Comparison of ENCODE assay signal across 1 cellular context in the genomic region with DNA sequence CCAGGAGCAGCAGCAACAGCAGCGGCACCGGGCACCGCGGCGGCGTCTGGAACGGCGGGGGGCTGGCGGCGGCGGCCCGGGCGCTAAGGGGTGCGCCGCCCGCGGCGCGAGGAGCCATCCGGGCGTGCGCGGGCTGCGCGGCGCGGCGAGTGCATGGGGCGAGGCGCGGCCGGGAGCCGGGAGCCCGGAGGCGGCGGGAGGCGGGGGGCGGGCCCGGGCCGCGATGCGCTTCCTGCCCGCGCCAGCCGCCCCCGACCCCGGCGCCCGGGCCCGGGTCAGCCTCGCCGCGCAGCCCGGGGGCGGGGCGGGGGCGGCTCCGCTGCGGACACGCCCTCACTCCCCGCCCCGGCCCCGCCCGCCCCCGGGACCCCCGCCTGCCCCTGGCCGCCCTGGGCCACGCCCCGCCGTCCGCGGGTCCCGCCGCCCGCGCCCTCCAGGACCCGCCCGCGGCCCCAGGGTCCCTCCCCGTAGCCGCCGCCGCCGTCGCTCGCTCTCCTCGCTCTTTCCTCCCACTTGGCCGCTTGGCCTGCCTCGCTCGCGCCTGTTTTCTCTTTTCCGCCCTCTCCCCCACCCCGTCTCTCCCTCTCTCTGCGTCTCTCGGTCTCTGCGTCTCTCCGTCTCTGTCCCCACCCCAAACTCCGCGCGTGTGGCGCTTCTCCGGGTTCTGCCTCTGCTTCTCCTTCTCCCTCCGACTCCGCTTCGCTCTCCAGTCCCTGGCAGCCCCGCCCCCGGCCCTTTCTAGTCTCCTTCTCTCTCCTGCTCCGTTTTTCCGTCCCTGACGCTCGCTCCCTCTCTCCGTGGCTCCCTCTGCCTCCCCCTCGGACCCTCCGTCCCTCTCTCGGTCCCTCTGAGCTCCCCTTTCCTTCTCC.
TF ChIP-seq lines count a peak whose summit lies in the region.

A gene with protein sequence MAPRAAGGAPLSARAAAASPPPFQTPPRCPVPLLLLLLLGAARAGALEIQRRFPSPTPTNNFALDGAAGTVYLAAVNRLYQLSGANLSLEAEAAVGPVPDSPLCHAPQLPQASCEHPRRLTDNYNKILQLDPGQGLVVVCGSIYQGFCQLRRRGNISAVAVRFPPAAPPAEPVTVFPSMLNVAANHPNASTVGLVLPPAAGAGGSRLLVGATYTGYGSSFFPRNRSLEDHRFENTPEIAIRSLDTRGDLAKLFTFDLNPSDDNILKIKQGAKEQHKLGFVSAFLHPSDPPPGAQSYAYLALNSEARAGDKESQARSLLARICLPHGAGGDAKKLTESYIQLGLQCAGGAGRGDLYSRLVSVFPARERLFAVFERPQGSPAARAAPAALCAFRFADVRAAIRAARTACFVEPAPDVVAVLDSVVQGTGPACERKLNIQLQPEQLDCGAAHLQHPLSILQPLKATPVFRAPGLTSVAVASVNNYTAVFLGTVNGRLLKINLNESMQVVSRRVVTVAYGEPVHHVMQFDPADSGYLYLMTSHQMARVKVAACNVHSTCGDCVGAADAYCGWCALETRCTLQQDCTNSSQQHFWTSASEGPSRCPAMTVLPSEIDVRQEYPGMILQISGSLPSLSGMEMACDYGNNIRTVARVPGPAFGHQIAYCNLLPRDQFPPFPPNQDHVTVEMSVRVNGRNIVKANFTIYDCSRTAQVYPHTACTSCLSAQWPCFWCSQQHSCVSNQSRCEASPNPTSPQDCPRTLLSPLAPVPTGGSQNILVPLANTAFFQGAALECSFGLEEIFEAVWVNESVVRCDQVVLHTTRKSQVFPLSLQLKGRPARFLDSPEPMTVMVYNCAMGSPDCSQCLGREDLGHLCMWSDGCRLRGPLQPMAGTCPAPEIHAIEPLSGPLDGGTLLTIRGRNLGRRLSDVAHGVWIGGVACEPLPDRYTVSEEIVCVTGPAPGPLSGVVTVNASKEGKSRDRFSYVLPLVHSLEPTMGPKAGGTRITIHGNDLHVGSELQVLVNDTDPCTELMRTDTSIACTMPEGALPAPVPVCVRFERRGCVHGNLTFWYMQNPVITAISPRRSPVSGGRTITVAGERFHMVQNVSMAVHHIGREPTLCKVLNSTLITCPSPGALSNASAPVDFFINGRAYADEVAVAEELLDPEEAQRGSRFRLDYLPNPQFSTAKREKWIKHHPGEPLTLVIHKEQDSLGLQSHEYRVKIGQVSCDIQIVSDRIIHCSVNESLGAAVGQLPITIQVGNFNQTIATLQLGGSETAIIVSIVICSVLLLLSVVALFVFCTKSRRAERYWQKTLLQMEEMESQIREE (N-terminal part only) (minus strand): TSS at position 155 of the 869 bp plus-strand sequence. CDS start 37 bp downstream, at position 118.

TF ChIP-seq in K562, 482 proteins besides CTCF, POLR2A, EP300 and RAD21 (continued from another document and continues in another):
- TF ChIP-seq, protein P1, sequence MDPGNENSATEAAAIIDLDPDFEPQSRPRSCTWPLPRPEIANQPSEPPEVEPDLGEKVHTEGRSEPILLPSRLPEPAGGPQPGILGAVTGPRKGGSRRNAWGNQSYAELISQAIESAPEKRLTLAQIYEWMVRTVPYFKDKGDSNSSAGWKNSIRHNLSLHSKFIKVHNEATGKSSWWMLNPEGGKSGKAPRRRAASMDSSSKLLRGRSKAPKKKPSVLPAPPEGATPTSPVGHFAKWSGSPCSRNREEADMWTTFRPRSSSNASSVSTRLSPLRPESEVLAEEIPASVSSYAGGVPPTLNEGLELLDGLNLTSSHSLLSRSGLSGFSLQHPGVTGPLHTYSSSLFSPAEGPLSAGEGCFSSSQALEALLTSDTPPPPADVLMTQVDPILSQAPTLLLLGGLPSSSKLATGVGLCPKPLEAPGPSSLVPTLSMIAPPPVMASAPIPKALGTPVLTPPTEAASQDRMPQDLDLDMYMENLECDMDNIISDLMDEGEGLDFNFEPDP (CRISPR knock-in tag; IDR thresholded peaks at IDR 0.05): no peak
- TF ChIP-seq ELF4 (CRISPR knock-in tag; IDR thresholded peaks at IDR 0.05): no peak
- TF ChIP-seq MCM5 (IDR thresholded peaks at IDR 0.05; ENCODE audit: low read depth): no peak
- TF ChIP-seq CXXC5 (CRISPR knock-in tag; IDR thresholded peaks at IDR 0.05): peak; percentile 35
- 0 out of 2 replicates have a peak, but pooled peaks have one; percentile 24 for TF ChIP-seq NCOA1 (IDR thresholded peaks at IDR 0.05; ENCODE audit: low read depth)
- TF ChIP-seq KAT7 (CRISPR knock-in tag; IDR thresholded peaks at IDR 0.05; ENCODE audit: borderline replicate concordance): no peak
- TF ChIP-seq, protein P2, sequence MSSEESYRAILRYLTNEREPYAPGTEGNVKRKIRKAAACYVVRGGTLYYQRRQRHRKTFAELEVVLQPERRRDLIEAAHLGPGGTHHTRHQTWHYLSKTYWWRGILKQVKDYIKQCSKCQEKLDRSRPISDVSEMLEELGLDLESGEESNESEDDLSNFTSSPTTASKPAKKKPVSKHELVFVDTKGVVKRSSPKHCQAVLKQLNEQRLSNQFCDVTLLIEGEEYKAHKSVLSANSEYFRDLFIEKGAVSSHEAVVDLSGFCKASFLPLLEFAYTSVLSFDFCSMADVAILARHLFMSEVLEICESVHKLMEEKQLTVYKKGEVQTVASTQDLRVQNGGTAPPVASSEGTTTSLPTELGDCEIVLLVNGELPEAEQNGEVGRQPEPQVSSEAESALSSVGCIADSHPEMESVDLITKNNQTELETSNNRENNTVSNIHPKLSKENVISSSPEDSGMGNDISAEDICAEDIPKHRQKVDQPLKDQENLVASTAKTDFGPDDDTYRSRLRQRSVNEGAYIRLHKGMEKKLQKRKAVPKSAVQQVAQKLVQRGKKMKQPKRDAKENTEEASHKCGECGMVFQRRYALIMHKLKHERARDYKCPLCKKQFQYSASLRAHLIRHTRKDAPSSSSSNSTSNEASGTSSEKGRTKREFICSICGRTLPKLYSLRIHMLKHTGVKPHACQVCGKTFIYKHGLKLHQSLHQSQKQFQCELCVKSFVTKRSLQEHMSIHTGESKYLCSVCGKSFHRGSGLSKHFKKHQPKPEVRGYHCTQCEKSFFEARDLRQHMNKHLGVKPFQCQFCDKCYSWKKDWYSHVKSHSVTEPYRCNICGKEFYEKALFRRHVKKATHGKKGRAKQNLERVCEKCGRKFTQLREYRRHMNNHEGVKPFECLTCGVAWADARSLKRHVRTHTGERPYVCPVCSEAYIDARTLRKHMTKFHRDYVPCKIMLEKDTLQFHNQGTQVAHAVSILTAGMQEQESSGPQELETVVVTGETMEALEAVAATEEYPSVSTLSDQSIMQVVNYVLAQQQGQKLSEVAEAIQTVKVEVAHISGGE (CRISPR knock-in tag; IDR thresholded peaks at IDR 0.05): no peak
- TF ChIP-seq KDM2B (CRISPR knock-in tag; IDR thresholded peaks at IDR 0.05): no peak
- TF ChIP-seq, protein P3, sequence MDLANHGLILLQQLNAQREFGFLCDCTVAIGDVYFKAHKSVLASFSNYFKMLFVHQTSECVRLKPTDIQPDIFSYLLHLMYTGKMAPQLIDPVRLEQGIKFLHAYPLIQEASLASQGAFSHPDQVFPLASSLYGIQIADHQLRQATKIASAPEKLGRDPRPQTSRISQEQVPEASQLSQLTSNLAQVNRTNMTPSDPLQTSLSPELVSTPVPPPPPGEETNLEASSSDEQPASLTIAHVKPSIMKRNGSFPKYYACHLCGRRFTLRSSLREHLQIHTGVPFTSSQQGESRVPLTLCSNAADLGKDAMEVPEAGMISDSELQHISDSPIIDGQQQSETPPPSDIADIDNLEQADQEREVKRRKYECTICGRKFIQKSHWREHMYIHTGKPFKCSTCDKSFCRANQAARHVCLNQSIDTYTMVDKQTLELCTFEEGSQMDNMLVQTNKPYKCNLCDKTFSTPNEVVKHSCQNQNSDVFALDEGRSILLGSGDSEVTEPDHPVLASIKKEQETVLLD (IDR thresholded peaks at IDR 0.05): 0 out of 2 replicates have a peak, but pooled peaks have one; percentile 59
- no peak for TF ChIP-seq BMI1 (IDR thresholded peaks at IDR 0.05; ENCODE audit: low read length)
- TF ChIP-seq ZNF717 (CRISPR knock-in tag; IDR thresholded peaks at IDR 0.05): no peak
- TF ChIP-seq RBM39 (optimal IDR thresholded peaks at IDR 0.05; ENCODE audit: low read depth, low read length): no peak
- TF ChIP-seq, protein P4, sequence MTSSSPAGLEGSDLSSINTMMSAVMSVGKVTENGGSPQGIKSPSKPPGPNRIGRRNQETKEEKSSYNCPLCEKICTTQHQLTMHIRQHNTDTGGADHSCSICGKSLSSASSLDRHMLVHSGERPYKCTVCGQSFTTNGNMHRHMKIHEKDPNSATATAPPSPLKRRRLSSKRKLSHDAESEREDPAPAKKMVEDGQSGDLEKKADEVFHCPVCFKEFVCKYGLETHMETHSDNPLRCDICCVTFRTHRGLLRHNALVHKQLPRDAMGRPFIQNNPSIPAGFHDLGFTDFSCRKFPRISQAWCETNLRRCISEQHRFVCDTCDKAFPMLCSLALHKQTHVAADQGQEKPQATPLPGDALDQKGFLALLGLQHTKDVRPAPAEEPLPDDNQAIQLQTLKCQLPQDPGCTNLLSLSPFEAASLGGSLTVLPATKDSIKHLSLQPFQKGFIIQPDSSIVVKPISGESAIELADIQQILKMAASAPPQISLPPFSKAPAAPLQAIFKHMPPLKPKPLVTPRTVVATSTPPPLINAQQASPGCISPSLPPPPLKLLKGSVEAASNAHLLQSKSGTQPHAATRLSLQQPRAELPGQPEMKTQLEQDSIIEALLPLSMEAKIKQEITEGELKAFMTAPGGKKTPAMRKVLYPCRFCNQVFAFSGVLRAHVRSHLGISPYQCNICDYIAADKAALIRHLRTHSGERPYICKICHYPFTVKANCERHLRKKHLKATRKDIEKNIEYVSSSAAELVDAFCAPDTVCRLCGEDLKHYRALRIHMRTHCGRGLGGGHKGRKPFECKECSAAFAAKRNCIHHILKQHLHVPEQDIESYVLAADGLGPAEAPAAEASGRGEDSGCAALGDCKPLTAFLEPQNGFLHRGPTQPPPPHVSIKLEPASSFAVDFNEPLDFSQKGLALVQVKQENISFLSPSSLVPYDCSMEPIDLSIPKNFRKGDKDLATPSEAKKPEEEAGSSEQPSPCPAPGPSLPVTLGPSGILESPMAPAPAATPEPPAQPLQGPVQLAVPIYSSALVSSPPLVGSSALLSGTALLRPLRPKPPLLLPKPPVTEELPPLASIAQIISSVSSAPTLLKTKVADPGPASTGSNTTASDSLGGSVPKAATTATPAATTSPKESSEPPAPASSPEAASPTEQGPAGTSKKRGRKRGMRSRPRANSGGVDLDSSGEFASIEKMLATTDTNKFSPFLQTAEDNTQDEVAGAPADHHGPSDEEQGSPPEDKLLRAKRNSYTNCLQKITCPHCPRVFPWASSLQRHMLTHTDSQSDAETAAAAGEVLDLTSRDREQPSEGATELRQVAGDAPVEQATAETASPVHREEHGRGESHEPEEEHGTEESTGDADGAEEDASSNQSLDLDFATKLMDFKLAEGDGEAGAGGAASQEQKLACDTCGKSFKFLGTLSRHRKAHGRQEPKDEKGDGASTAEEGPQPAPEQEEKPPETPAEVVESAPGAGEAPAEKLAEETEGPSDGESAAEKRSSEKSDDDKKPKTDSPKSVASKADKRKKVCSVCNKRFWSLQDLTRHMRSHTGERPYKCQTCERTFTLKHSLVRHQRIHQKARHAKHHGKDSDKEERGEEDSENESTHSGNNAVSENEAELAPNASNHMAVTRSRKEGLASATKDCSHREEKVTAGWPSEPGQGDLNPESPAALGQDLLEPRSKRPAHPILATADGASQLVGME (CRISPR knock-in tag; IDR thresholded peaks at IDR 0.05): no peak
- peak; percentile 52 for TF ChIP-seq SMARCA4 (IDR thresholded peaks at IDR 0.05)
- TF ChIP-seq, protein P5, sequence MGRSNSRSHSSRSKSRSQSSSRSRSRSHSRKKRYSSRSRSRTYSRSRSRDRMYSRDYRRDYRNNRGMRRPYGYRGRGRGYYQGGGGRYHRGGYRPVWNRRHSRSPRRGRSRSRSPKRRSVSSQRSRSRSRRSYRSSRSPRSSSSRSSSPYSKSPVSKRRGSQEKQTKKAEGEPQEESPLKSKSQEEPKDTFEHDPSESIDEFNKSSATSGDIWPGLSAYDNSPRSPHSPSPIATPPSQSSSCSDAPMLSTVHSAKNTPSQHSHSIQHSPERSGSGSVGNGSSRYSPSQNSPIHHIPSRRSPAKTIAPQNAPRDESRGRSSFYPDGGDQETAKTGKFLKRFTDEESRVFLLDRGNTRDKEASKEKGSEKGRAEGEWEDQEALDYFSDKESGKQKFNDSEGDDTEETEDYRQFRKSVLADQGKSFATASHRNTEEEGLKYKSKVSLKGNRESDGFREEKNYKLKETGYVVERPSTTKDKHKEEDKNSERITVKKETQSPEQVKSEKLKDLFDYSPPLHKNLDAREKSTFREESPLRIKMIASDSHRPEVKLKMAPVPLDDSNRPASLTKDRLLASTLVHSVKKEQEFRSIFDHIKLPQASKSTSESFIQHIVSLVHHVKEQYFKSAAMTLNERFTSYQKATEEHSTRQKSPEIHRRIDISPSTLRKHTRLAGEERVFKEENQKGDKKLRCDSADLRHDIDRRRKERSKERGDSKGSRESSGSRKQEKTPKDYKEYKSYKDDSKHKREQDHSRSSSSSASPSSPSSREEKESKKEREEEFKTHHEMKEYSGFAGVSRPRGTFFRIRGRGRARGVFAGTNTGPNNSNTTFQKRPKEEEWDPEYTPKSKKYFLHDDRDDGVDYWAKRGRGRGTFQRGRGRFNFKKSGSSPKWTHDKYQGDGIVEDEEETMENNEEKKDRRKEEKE (IDR thresholded peaks at IDR 0.05; ENCODE audit: borderline replicate concordance in 1 of 2, control insufficient read depth in 1 of 2, low read depth in 2 of 2, low read length in 1 of 2): no peak
- TF ChIP-seq CCNT2 (IDR thresholded peaks at IDR 0.05; ENCODE audit: borderline replicate concordance, extremely low read depth, insufficient read length, low read depth, low read length): no peak
- no peak for TF ChIP-seq RFX1 (IDR thresholded peaks at IDR 0.05)
- TF ChIP-seq, protein P6, sequence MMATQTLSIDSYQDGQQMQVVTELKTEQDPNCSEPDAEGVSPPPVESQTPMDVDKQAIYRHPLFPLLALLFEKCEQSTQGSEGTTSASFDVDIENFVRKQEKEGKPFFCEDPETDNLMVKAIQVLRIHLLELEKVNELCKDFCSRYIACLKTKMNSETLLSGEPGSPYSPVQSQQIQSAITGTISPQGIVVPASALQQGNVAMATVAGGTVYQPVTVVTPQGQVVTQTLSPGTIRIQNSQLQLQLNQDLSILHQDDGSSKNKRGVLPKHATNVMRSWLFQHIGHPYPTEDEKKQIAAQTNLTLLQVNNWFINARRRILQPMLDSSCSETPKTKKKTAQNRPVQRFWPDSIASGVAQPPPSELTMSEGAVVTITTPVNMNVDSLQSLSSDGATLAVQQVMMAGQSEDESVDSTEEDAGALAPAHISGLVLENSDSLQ (IDR thresholded peaks at IDR 0.05): no peak
- no peak for TF ChIP-seq ZNF707 (CRISPR knock-in tag; conservative IDR thresholded peaks at IDR 0.05)
- TF ChIP-seq, protein P7, sequence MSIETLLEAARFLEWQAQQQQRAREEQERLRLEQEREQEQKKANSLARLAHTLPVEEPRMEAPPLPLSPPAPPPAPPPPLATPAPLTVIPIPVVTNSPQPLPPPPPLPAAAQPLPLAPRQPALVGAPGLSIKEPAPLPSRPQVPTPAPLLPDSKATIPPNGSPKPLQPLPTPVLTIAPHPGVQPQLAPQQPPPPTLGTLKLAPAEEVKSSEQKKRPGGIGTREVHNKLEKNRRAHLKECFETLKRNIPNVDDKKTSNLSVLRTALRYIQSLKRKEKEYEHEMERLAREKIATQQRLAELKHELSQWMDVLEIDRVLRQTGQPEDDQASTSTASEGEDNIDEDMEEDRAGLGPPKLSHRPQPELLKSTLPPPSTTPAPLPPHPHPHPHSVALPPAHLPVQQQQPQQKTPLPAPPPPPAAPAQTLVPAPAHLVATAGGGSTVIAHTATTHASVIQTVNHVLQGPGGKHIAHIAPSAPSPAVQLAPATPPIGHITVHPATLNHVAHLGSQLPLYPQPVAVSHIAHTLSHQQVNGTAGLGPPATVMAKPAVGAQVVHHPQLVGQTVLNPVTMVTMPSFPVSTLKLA (conservative IDR thresholded peaks at IDR 0.05): 0 out of 4 replicates have a peak, but pooled peaks of 1 of the 2 experiments have one; percentile 20
